In genomic region chr4:94332983-94333590, GRCh38 we compare ENCODE assay signal across 17 cellular contexts. TPM values are rescaled to one million over a fixed set of nuclear protein-coding genes. Genes with fewer than 3 reads are reported as not detected.
DNase-seq lines count a peak whose midpoint lies in the region; ATAC-seq and TF ChIP-seq lines count a peak whose summit lies in the region.
"Had no signal": no experiment of that assay in that cellular context is flagged by ENCODE, and none has a peak within 500 bp of the region (broad histone marks: within the 10 kb centered on the region; RNA-seq: fewer than 3 reads in every experiment).

No MANE protein-coding gene starts in this region.

- no peaks in the 10 kb centered on the region for H4K20me1 ChIP-seq in smooth muscle cell (ENCODE audit: low read depth)

- no peak overlapping the region for H2AFZ ChIP-seq in smooth muscle cell (ENCODE audit: low read depth)

- DNase-seq in Right ventricle myocardium superior: no peak
- no peak for DNase-seq in right atrium auricular region (ENCODE audit: low spot score)
- no peak for DNase-seq in WERI-Rb-1
- no peak for DNase-seq in right cardiac atrium
- no peak for DNase-seq in smooth muscle cell (lab: John Stamatoyannopoulos, UW; ENCODE audit: unreplicated experiment)
- DNase-seq in activated effector memory CD4-positive, alpha-beta T cell treated with Interleukin-2 at 50 U/mL for 16 hours: no peak
- no peak for DNase-seq in NCI-H1694 (lab: John Stamatoyannopoulos, UW)
- DNase-seq: activated CD4-positive, alpha-beta T cell treated with anti-CD3 and anti-CD28 coated beads for 4 hours; islet precursor cell; NCI-H524 treated with DMSO at 0.1 percent for 48 hours; stimulated activated CD8-positive, alpha-beta memory T cell treated with anti-CD3 and anti-CD28 coated beads, Interleukin-4, amount 100 ng/mL, for 48 hours had no signal

- no peak overlapping the region for H3K27ac ChIP-seq in right atrium auricular region
- no peak overlapping the region for H3K27ac ChIP-seq in WERI-Rb-1
- no peak overlapping the region for H3K27ac ChIP-seq in right cardiac atrium (ENCODE audit: low read length)
- no peak overlapping the region for H3K27ac ChIP-seq in smooth muscle cell (ENCODE audit: low read depth)
- H3K27ac ChIP-seq: SK-N-MC had no signal

- TF ChIP-seq CTCF in right atrium auricular region (IDR thresholded peaks at IDR 0.05): peak in 1 of 2 donors; percentile 64
- TF ChIP-seq CTCF in WERI-Rb-1 (IDR thresholded peaks at IDR 0.05; ENCODE audit: low read depth, low read length): peak; percentile 48; the same call in 1 of the 2 replicates
- TF ChIP-seq CTCF in smooth muscle cell (IDR thresholded peaks at IDR 0.05; ENCODE audit: borderline replicate concordance, insufficient read depth, poor library complexity, severe bottlenecking): peak; percentile 18

- ATAC-seq in Right ventricle myocardium superior (ENCODE audit: poor library complexity) (peak; percentile 85), right cardiac atrium (peak; percentile 55 to 65), GM18520 (IDR thresholded peaks at IDR 0.05; ENCODE audit: unreplicated experiment) (no peak)
- ATAC-seq: activated T-helper 17 cell treated with anti-CD3 and anti-CD28 coated beads, Interleukin-2, amount 50 U/mL, for 72 hours; natural killer cell treated with Interleukin-12 subunit alpha and Interleukin-12 subunit beta and Interleukin-15 and Interleukin-18, amount 100 ng/mL, for 72 hours had no signal

- 49% methylated on average over 5 of the region's 5 CpGs for WGBS in right cardiac atrium
- WGBS in smooth muscle cell (ENCODE audit: low lambda C conversion rate): 36% methylated on average over 5 of the region's 5 CpGs

- H3K4me2 ChIP-seq in smooth muscle cell: no peak overlapping the region

- intact Hi-C loops in Right ventricle myocardium superior (cut with DNase I) (no loop called here), right cardiac atrium (cut with DNase I) (no loop called here)

- no peaks in the 10 kb centered on the region for H3F3A ChIP-seq in smooth muscle cell (ENCODE audit: low read depth)

- H3K36me3 ChIP-seq in right atrium auricular region (no peaks in the 10 kb centered on the region), WERI-Rb-1 (no peaks in the 10 kb centered on the region), smooth muscle cell (ENCODE audit: low read depth) (no peaks in the 10 kb centered on the region)

- no peak overlapping the region for H3K4me3 ChIP-seq in right atrium auricular region
- no peak overlapping the region for H3K4me3 ChIP-seq in WERI-Rb-1 (ENCODE audit: low read depth, low read length)
- H3K4me3 ChIP-seq in right cardiac atrium (ENCODE audit: low read length): no peak overlapping the region
- H3K4me3 ChIP-seq in smooth muscle cell: no peak overlapping the region
- H3K4me3 ChIP-seq: SK-N-MC had no signal

- H3K9me3 ChIP-seq in right atrium auricular region: no peaks in the 10 kb centered on the region
- H3K9me3 ChIP-seq in WERI-Rb-1 (ENCODE audit: severe bottlenecking): no peaks in the 10 kb centered on the region
- no peaks in the 10 kb centered on the region for H3K9me3 ChIP-seq in right cardiac atrium (ENCODE audit: control insufficient read depth, low read length)
- no peaks in the 10 kb centered on the region for H3K9me3 ChIP-seq in smooth muscle cell (replicated peaks; ENCODE audit: low read depth)

- no peak overlapping the region for H3K9ac ChIP-seq in smooth muscle cell (ENCODE audit: low read depth)

- H3K4me1 ChIP-seq in right atrium auricular region (no peaks in the 10 kb centered on the region), right cardiac atrium (ENCODE audit: control insufficient read depth, insufficient read depth, low read length) (peaks cover 3% of the 10 kb centered on the region), smooth muscle cell (ENCODE audit: low read depth) (peaks cover 6% of the 10 kb centered on the region)

- H3K27me3 ChIP-seq in right atrium auricular region (no peaks in the 10 kb centered on the region), WERI-Rb-1 (ENCODE audit: insufficient read depth, low read depth, severe bottlenecking) (no peaks in the 10 kb centered on the region), right cardiac atrium (ENCODE audit: control insufficient read depth, insufficient read depth) (no peaks in the 10 kb centered on the region), smooth muscle cell (ENCODE audit: low read depth) (no peaks in the 10 kb centered on the region)

- no peaks in the 10 kb centered on the region for H3K79me2 ChIP-seq in smooth muscle cell (ENCODE audit: low read depth)

RNA-seq across cellular contexts. Expression of gene HPGDS, which starts 9.5 kb away (rescaled TPM):
- 3.3 TPM for total RNA-seq in Right ventricle myocardium superior
- under 1 TPM in 1 of 2 donors, not detected in 1; 0.63 TPM for total RNA-seq in right atrium auricular region
- total RNA-seq in right cardiac atrium: 1 to 10 TPM; 1.0 to 4.7 (median 2.7) TPM
- polyA plus RNA-seq in right cardiac atrium: 0.48 TPM
- not detected in 2 replicates for total RNA-seq in smooth muscle cell
- not detected in 2 replicates for polyA plus RNA-seq in smooth muscle cell
- total RNA-seq: fibroblast of lung, G401 had no signal
- polyA plus RNA-seq: fibroblast of lung had no signal
